In genomic region chr10:23146069-23146657, GRCh38 we compare ENCODE assay signal across 23 cellular contexts. TPM values are rescaled to one million over a fixed set of nuclear protein-coding genes. Genes with fewer than 3 reads are reported as not detected.
"Had no signal": no experiment of that assay in that cellular context is flagged by ENCODE, and none has a peak within 500 bp of the region (broad histone marks: within the 10 kb centered on the region; RNA-seq: fewer than 3 reads in every experiment).

No MANE protein-coding gene starts in this region.

- H3K27me3 ChIP-seq: hepatocyte, pancreas, sigmoid colon had no signal

- H3K36me3 Mint-ChIP-seq: activated naive CD8-positive, alpha-beta T cell treated with anti-CD3 and anti-CD28 coated beads, Interleukin-2, amount 10 ng/mL, durations not matched to agents 7 days and 5 days; brain had no signal

- H2AFZ ChIP-seq: hepatocyte had no signal

- H3K36me3 ChIP-seq: esophagus squamous epithelium, pancreas, sigmoid colon, spleen, thoracic aorta, WERI-Rb-1 had no signal

- DNase-seq: activated CD4-positive, alpha-beta T cell treated with anti-CD3 and anti-CD28 coated beads for 36 hours; activated CD8-positive, alpha-beta T cell treated with anti-CD3 and anti-CD28 coated beads, Interleukin-2, amount 10 ng/mL, durations not matched to agents 7 days and 5 days; activated naive CD4-positive, alpha-beta T cell; activated naive CD8-positive, alpha-beta T cell treated with anti-CD3 and anti-CD28 coated beads, Interleukin-2, amount 10 ng/mL, durations not matched to agents 7 days and 5 days; central memory CD4-positive, alpha-beta T cell; cortex of kidney; effector CD8-positive, alpha-beta T cell; esophagus squamous epithelium; islet precursor cell; mammary epithelial cell; pancreas; sigmoid colon; spleen; WERI-Rb-1 had no signal

- H3K27ac Mint-ChIP-seq: activated CD4-positive, alpha-beta T cell treated with anti-CD3 and anti-CD28 coated beads for 36 hours; activated CD8-positive, alpha-beta T cell treated with anti-CD3 and anti-CD28 coated beads, Interleukin-2, amount 10 ng/mL, durations not matched to agents 7 days and 5 days; activated naive CD8-positive, alpha-beta T cell treated with anti-CD3 and anti-CD28 coated beads, Interleukin-2, amount 10 ng/mL, durations not matched to agents 7 days and 5 days; activated T-helper 1 cell treated with anti-CD3 and anti-CD28 coated beads, Interleukin-12 subunit alpha, Interleukin-12 subunit beta, Interleukin-2, Interleukin-4 antibody, amounts not matched to agents 30 ng/mL and 10 ng/mL and 1 ng/mL, durations not matched to agents 14 hours and 24 hours and 36 hours; brain had no signal

- H3K9me3 ChIP-seq: esophagus squamous epithelium, pancreas had no signal

- H3K4me1 Mint-ChIP-seq: activated CD4-positive, alpha-beta T cell treated with anti-CD3 and anti-CD28 coated beads for 36 hours had no signal

- H3K79me2 ChIP-seq: hepatocyte had no signal

- H3K4me3 Mint-ChIP-seq: activated CD4-positive, alpha-beta T cell treated with anti-CD3 and anti-CD28 coated beads for 36 hours; activated CD8-positive, alpha-beta T cell treated with anti-CD3 and anti-CD28 coated beads, Interleukin-2, amount 10 ng/mL, durations not matched to agents 7 days and 5 days; activated naive CD8-positive, alpha-beta T cell treated with anti-CD3 and anti-CD28 coated beads, Interleukin-2, amount 10 ng/mL, durations not matched to agents 7 days and 5 days; activated T-helper 1 cell treated with anti-CD3 and anti-CD28 coated beads, Interleukin-12 subunit alpha, Interleukin-12 subunit beta, Interleukin-2, Interleukin-4 antibody, amounts not matched to agents 30 ng/mL and 10 ng/mL and 1 ng/mL, durations not matched to agents 14 hours and 24 hours and 36 hours; brain had no signal

- H3K4me2 ChIP-seq: hepatocyte had no signal

- ATAC-seq: activated CD4-positive, alpha-beta T cell treated with anti-CD3 and anti-CD28 coated beads for 36 hours; activated CD8-positive, alpha-beta T cell treated with anti-CD3 and anti-CD28 coated beads, Interleukin-2, amount 10 ng/mL, durations not matched to agents 7 days and 5 days; left lobe of liver; pancreas had no signal

- FAIRE-seq: endothelial cell of umbilical vein, pancreas had no signal

- H3K4me3 ChIP-seq: esophagus squamous epithelium, hepatocyte, pancreas, sigmoid colon, spleen, thoracic aorta had no signal

- H3K9me3 Mint-ChIP-seq: activated naive CD8-positive, alpha-beta T cell treated with anti-CD3 and anti-CD28 coated beads, Interleukin-2, amount 10 ng/mL, durations not matched to agents 7 days and 5 days; activated T-helper 1 cell treated with anti-CD3 and anti-CD28 coated beads, Interleukin-12 subunit alpha, Interleukin-12 subunit beta, Interleukin-2, Interleukin-4 antibody, amounts not matched to agents 30 ng/mL and 10 ng/mL and 1 ng/mL, durations not matched to agents 14 hours and 24 hours and 36 hours had no signal

- H3K27ac ChIP-seq: esophagus squamous epithelium, hepatocyte, pancreas, sigmoid colon, spleen, thoracic aorta, WERI-Rb-1 had no signal

- H3K4me1 ChIP-seq: esophagus squamous epithelium, sigmoid colon, spleen had no signal

RNA-seq across cellular contexts. Expression of gene PTF1A, which starts 45.9 kb away (rescaled TPM):
- total RNA-seq: activated CD4-positive, alpha-beta T cell treated with anti-CD3 and anti-CD28 coated beads for 36 hours; activated CD8-positive, alpha-beta T cell treated with anti-CD3 and anti-CD28 coated beads, Interleukin-2, amount 10 ng/mL, durations not matched to agents 7 days and 5 days; activated naive CD8-positive, alpha-beta T cell treated with anti-CD3 and anti-CD28 coated beads, Interleukin-2, amount 10 ng/mL, durations not matched to agents 7 days and 5 days; activated T-helper 1 cell treated with anti-CD3 and anti-CD28 coated beads, Interleukin-12 subunit alpha, Interleukin-12 subunit beta, Interleukin-2, Interleukin-4 antibody, amounts not matched to agents 30 ng/mL and 10 ng/mL and 1 ng/mL, durations not matched to agents 14 hours and 24 hours and 36 hours; endothelial cell of umbilical vein; esophagus squamous epithelium; fibroblast of villous mesenchyme; glomerular endothelial cell; hepatocyte; left lobe of liver; mammary epithelial cell; sigmoid colon; spleen; thoracic aorta; urinary bladder had no signal
- polyA plus RNA-seq: endothelial cell of umbilical vein, hepatocyte, mammary epithelial cell, sigmoid colon, spleen, urinary bladder had no signal
